14 cellular contexts compared by ENCODE assay signal in genomic region chr12:114762490-114763110, GRCh38.
DNase-seq lines count a peak whose midpoint lies in the region; ATAC-seq and TF ChIP-seq lines count a peak whose summit lies in the region.
"Had no signal": no experiment of that assay in that cellular context is flagged by ENCODE, and none has a peak within 500 bp of the region (broad histone marks: within the 10 kb centered on the region; RNA-seq: fewer than 3 reads in every experiment).

No MANE protein-coding gene starts in this region.

- H3K36me3 Mint-ChIP-seq in activated CD4-positive, alpha-beta memory T cell treated with anti-CD3 and anti-CD28 coated beads for 36 hours, result no peaks in the 10 kb centered on the region
- H3K36me3 Mint-ChIP-seq in activated naive CD4-positive, alpha-beta T cell treated with anti-CD3 and anti-CD28 coated beads, Interleukin-2, amount 10 ng/mL, durations not matched to agents 7 days and 5 days, result no peaks in the 10 kb centered on the region
- H3K36me3 Mint-ChIP-seq: activated naive CD8-positive, alpha-beta T cell treated with anti-CD3 and anti-CD28 coated beads, Interleukin-2, amount 10 ng/mL, durations not matched to agents 7 days and 5 days had no signal

- H3K9me3 ChIP-seq in heart right ventricle, result no peaks in the 10 kb centered on the region
- H3K9me3 ChIP-seq in psoas muscle, result no peaks in the 10 kb centered on the region
- no peaks in the 10 kb centered on the region for H3K9me3 ChIP-seq in Peyer's patch
- H3K9me3 ChIP-seq: colonic mucosa had no signal

- no peaks in the 10 kb centered on the region for H3K4me1 Mint-ChIP-seq in activated CD4-positive, alpha-beta memory T cell treated with anti-CD3 and anti-CD28 coated beads for 36 hours (ENCODE audit: low read depth)
- H3K4me1 Mint-ChIP-seq in activated naive CD4-positive, alpha-beta T cell treated with anti-CD3 and anti-CD28 coated beads, Interleukin-2, amount 10 ng/mL, durations not matched to agents 7 days and 5 days, result no peaks in the 10 kb centered on the region
- H3K4me1 Mint-ChIP-seq: activated B cell treated with CpG ODN at 0.5 μM for 24 hours; activated naive CD8-positive, alpha-beta T cell treated with anti-CD3 and anti-CD28 coated beads, Interleukin-2, amount 10 ng/mL, durations not matched to agents 7 days and 5 days had no signal

- intact Hi-C loops in heart right ventricle (cut with DNase I) (no loop called here), psoas muscle (cut with DNase I) (no loop called here)
- intact Hi-C loops in activated CD4-positive, alpha-beta memory T cell treated with anti-CD3 and anti-CD28 coated beads for 36 hours (cut with micrococcal nuclease), result no loop called here

- peak overlapping the region; percentile 27 for H3K4me3 ChIP-seq in WI38 (ENCODE audit: low read depth, low read length)
- H3K4me3 ChIP-seq in heart right ventricle, result peak overlapping the region in 1 of 10 donors; percentile 5
- H3K4me3 ChIP-seq in psoas muscle, result no peak overlapping the region
- H3K4me3 ChIP-seq in Peyer's patch, result no peak overlapping the region
- H3K4me3 ChIP-seq: colonic mucosa had no signal

- H3K27me3 Mint-ChIP-seq in activated CD4-positive, alpha-beta memory T cell treated with anti-CD3 and anti-CD28 coated beads for 36 hours, result peaks cover 1% of the 10 kb centered on the region
- no peaks in the 10 kb centered on the region for H3K27me3 Mint-ChIP-seq in activated naive CD4-positive, alpha-beta T cell treated with anti-CD3 and anti-CD28 coated beads, Interleukin-2, amount 10 ng/mL, durations not matched to agents 7 days and 5 days
- H3K27me3 Mint-ChIP-seq: activated naive CD8-positive, alpha-beta T cell treated with anti-CD3 and anti-CD28 coated beads, Interleukin-2, amount 10 ng/mL, durations not matched to agents 7 days and 5 days had no signal

- peaks cover 0 to 7% (median 0%) of the 10 kb centered on the region in 9 donors for H3K4me1 ChIP-seq in heart right ventricle
- no peaks in the 10 kb centered on the region for H3K4me1 ChIP-seq in psoas muscle
- no peaks in the 10 kb centered on the region for H3K4me1 ChIP-seq in Peyer's patch
- H3K4me1 ChIP-seq: colonic mucosa had no signal

- POLR2A ChIA-PET in activated CD4-positive, alpha-beta memory T cell treated with anti-CD3 and anti-CD28 coated beads for 36 hours (lab: Charles Lee), result no interaction called here

- H3K36me3 ChIP-seq in heart right ventricle, result no peaks in the 10 kb centered on the region
- H3K36me3 ChIP-seq in psoas muscle (ENCODE audit: insufficient read depth in 1 of 2, low read depth in 1 of 2), result no peaks in the 10 kb centered on the region
- H3K36me3 ChIP-seq in Peyer's patch, result no peaks in the 10 kb centered on the region
- H3K36me3 ChIP-seq: colonic mucosa had no signal

- no peak for TF ChIP-seq CTCF in WI38 (IDR thresholded peaks at IDR 0.05; ENCODE audit: low read depth, low read length)
- no peak for TF ChIP-seq CTCF in heart right ventricle (IDR thresholded peaks at IDR 0.05)
- no peak for TF ChIP-seq CTCF in psoas muscle (IDR thresholded peaks at IDR 0.05)
- no peak for TF ChIP-seq CTCF in Peyer's patch (IDR thresholded peaks at IDR 0.05)

- peak; percentile 63 for DNase-seq in H4 (ENCODE audit: low spot score)
- DNase-seq in heart right ventricle, result peak; percentile 18 to 25
- DNase-seq in psoas muscle, result no peak
- DNase-seq in activated CD4-positive, alpha-beta memory T cell treated with anti-CD3 and anti-CD28 coated beads for 36 hours, result no peak
- no peak for DNase-seq in activated naive CD4-positive, alpha-beta T cell treated with anti-CD3 and anti-CD28 coated beads, Interleukin-2, amount 10 ng/mL, durations not matched to agents 7 days and 5 days
- no peak for DNase-seq in Peyer's patch
- DNase-seq: activated B cell treated with CpG ODN at 0.5 μM for 24 hours; activated naive CD8-positive, alpha-beta T cell treated with anti-CD3 and anti-CD28 coated beads, Interleukin-2, amount 10 ng/mL, durations not matched to agents 7 days and 5 days; colonic mucosa; NCI-H1105 treated with DMSO at 0.1 percent for 48 hours; NCI-H226 had no signal

- CTCF ChIA-PET in activated CD4-positive, alpha-beta memory T cell treated with anti-CD3 and anti-CD28 coated beads for 36 hours (lab: Charles Lee), result no interaction called here
- CTCF ChIA-PET in activated naive CD4-positive, alpha-beta T cell treated with anti-CD3 and anti-CD28 coated beads, Interleukin-2, amount 10 ng/mL, durations not matched to agents 7 days and 5 days (lab: Charles Lee), result no interaction called here

- H3K9me3 Mint-ChIP-seq in activated CD4-positive, alpha-beta memory T cell treated with anti-CD3 and anti-CD28 coated beads for 36 hours, result no peaks in the 10 kb centered on the region
- peaks cover 13% of the 10 kb centered on the region for H3K9me3 Mint-ChIP-seq in activated naive CD4-positive, alpha-beta T cell treated with anti-CD3 and anti-CD28 coated beads, Interleukin-2, amount 10 ng/mL, durations not matched to agents 7 days and 5 days
- H3K9me3 Mint-ChIP-seq: activated B cell treated with CpG ODN at 0.5 μM for 24 hours had no signal

- H3K27me3 ChIP-seq in heart right ventricle (peaks cover 0 to 3% (median 0%) of the 10 kb centered on the region in 7 donors), psoas muscle (ENCODE audit: insufficient read depth in 3 of 3, low read length in 2 of 3) (no peaks in the 10 kb centered on the region), Peyer's patch (no peaks in the 10 kb centered on the region)
- H3K27me3 ChIP-seq: colonic mucosa had no signal

- WGBS in heart right ventricle, 2 donors, result 30 to 37% methylated on average over 22 of the region's 22 CpGs
- WGBS in psoas muscle, 3 donors, result 61 to 63% (median 62%) methylated on average over 22 of the region's 22 CpGs

- TF ChIP-seq POLR2A in Peyer's patch (IDR thresholded peaks at IDR 0.05), result no peak

- H3K4me3 Mint-ChIP-seq in activated CD4-positive, alpha-beta memory T cell treated with anti-CD3 and anti-CD28 coated beads for 36 hours, result no peak overlapping the region
- H3K4me3 Mint-ChIP-seq in activated naive CD4-positive, alpha-beta T cell treated with anti-CD3 and anti-CD28 coated beads, Interleukin-2, amount 10 ng/mL, durations not matched to agents 7 days and 5 days, result no peak overlapping the region
- H3K4me3 Mint-ChIP-seq: activated B cell treated with CpG ODN at 0.5 μM for 24 hours; activated naive CD8-positive, alpha-beta T cell treated with anti-CD3 and anti-CD28 coated beads, Interleukin-2, amount 10 ng/mL, durations not matched to agents 7 days and 5 days had no signal

- ATAC-seq in heart right ventricle (peak; percentile 51 to 89 (median 83)), psoas muscle (peak in 3 of 4 donors; percentile 43 to 72 (median 49)), GM18867 (IDR thresholded peaks at IDR 0.05; ENCODE audit: unreplicated experiment) (no peak)

- H3K27ac Mint-ChIP-seq in activated CD4-positive, alpha-beta memory T cell treated with anti-CD3 and anti-CD28 coated beads for 36 hours, result no peak overlapping the region
- H3K27ac Mint-ChIP-seq in activated naive CD4-positive, alpha-beta T cell treated with anti-CD3 and anti-CD28 coated beads, Interleukin-2, amount 10 ng/mL, durations not matched to agents 7 days and 5 days, result no peak overlapping the region
- H3K27ac Mint-ChIP-seq: activated B cell treated with CpG ODN at 0.5 μM for 24 hours; activated naive CD8-positive, alpha-beta T cell treated with anti-CD3 and anti-CD28 coated beads, Interleukin-2, amount 10 ng/mL, durations not matched to agents 7 days and 5 days had no signal

- peak overlapping the region in 1 of 10 donors; percentile 30 for H3K27ac ChIP-seq in heart right ventricle
- no peak overlapping the region for H3K27ac ChIP-seq in psoas muscle
- H3K27ac ChIP-seq in Peyer's patch, result peak overlapping the region in 2 of 4 donors; percentile 30 to 35
- H3K27ac ChIP-seq: C4-2B, colonic mucosa had no signal

Comparison
In these comparisons a context has a peak if more than half of its experiments do, and no peak if none do; other contexts are left out.
1. DNase-seq: peak in H4 (single experiment) and heart right ventricle (2 of 2); none in psoas muscle (0 of 2), activated CD4-positive, alpha-beta memory T cell treated with anti-CD3 and anti-CD28 coated beads for 36 hours (single experiment), activated naive CD4-positive, alpha-beta T cell treated with anti-CD3 and anti-CD28 coated beads, Interleukin-2, amount 10 ng/mL, durations not matched to agents 7 days and 5 days (single experiment) and Peyer's patch (0 of 3).